ENCODE assay signal across 20 cellular contexts in genomic region chr12:114342651-114343050, GRCh38.
"Had no signal": no experiment of that assay in that cellular context is flagged by ENCODE, and none has a peak within 500 bp of the region (broad histone marks: within the 10 kb centered on the region; RNA-seq: fewer than 3 reads in every experiment).

No MANE protein-coding gene starts in this region.

- DNase-seq: activated CD4-positive, alpha-beta memory T cell treated with anti-CD3 and anti-CD28 coated beads for 36 hours; activated CD4-positive, alpha-beta T cell treated with anti-CD3 and anti-CD28 coated beads, Interleukin-2, amount 10 ng/mL, durations not matched to agents 7 days and 5 days; activated CD4-positive, CD25-positive, alpha-beta regulatory T cell; activated CD8-positive, alpha-beta memory T cell treated with anti-CD3 and anti-CD28 coated beads for 24 hours; activated gamma-delta T cell; activated naive CD4-positive, alpha-beta T cell treated with anti-CD3 and anti-CD28 coated beads, Interleukin-2, amount 10 ng/mL, durations not matched to agents 7 days and 5 days; activated naive CD8-positive, alpha-beta T cell treated with anti-CD3 and anti-CD28 coated beads for 36 hours; activated T-cell treated with anti-CD3 and anti-CD28 coated beads, Interleukin-2, amount 50 U/mL, for 4 hours; cerebellar nuclear complex; NCI-H1048; NCI-H146; NCI-H2029; NCI-H345; NCI-H510A; NCI-H69; PC-3; SIG-M5; T-helper 1 cell had no signal

- H3K27ac ChIP-seq: VCaP had no signal

- ATAC-seq: activated T-cell treated with anti-CD3 and anti-CD28 coated beads, Interleukin-2, amount 50 U/mL, for 4 hours; activated T-helper 17 cell treated with anti-CD3 and anti-CD28 coated beads, Interleukin-2, amount 50 U/mL, for 72 hours; PC-3 had no signal
